Comparison of ENCODE assay signal across 29 cellular contexts in the genomic region with DNA sequence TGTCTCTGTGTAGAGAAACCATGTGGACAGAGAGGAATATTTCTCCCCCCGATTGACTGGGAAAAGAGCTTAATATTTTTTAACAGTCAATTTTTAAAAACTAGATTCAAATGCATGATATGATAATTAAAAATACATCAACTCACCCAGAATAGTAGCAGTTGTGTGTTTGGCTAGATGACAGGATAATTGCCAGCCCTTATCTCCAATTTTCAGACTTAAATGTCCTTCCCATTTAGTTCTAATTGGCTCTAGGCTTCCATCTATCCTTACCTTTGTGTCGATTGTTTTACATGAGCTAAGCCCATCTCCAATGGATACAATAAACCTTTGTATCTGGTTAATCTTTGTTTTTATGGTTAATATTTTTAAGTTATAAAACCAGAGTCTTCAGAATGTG.
"Had no signal": no experiment of that assay in that cellular context is flagged by ENCODE, and none has a peak within 500 bp of the region (broad histone marks: within the 10 kb centered on the region; RNA-seq: fewer than 3 reads in every experiment).

No MANE protein-coding gene starts in this region.

- H3K9me3 ChIP-seq: MG63 had no signal

- DNase-seq: activated CD4-positive, alpha-beta memory T cell treated with anti-CD3 and anti-CD28 coated beads, Interleukin-2, amount 10 ng/mL, durations not matched to agents 7 days and 5 days; activated CD4-positive, alpha-beta T cell treated with anti-CD3 and anti-CD28 coated beads for 1 hour; activated CD4-positive, alpha-beta T cell treated with anti-CD3 and anti-CD28 coated beads for 48 hours; activated CD4-positive, CD25-positive, alpha-beta regulatory T cell; activated CD8-positive, alpha-beta memory T cell treated with anti-CD3 and anti-CD28 coated beads for 24 hours; activated CD8-positive, alpha-beta memory T cell treated with anti-CD3 and anti-CD28 coated beads, Interleukin-2, amount 10 ng/mL, durations not matched to agents 7 days and 5 days; activated CD8-positive, alpha-beta memory T cell treated with anti-CD3 and anti-CD28 coated beads, Interleukin-2, amount 50 U/mL, for 48 hours; activated effector memory CD4-positive, alpha-beta T cell treated with Interleukin-2 at 50 U/mL for 16 hours; activated naive CD4-positive, alpha-beta T cell treated with anti-CD3 and anti-CD28 coated beads, Interleukin-2, amount 10 ng/mL, durations not matched to agents 7 days and 5 days; activated naive CD8-positive, alpha-beta T cell treated with anti-CD3 and anti-CD28 coated beads, Interleukin-2, amount 50 U/mL, for 24 hours; activated T-cell treated with anti-CD3 and anti-CD28 coated beads, Interleukin-2, amount 50 U/mL, for 48 hours; anterior cingulate cortex; caudate nucleus; cerebellar nuclear complex; Kasumi-1; KBM-7; MG63; NCI-H1048; NCI-H1436; NCI-H1694; NCI-H1930; NCI-H2081 treated with DMSO at 0.1 percent for 48 hours; NCI-H226; NCI-H446 treated with DMSO at 0.1 percent for 48 hours; NCI-H524; NCI-H82; NK-92 treated with Interleukin-12 subunit alpha and Interleukin-12 subunit beta, amount 100 ng/mL, for 24 hours; Right ventricle myocardium superior; WERI-Rb-1 had no signal

- H3K4me3 ChIP-seq: MG63 had no signal

- H3K27ac ChIP-seq: WERI-Rb-1 had no signal

- H3K27me3 ChIP-seq: MG63 had no signal

- H3K36me3 ChIP-seq: MG63, WERI-Rb-1 had no signal
